ENCODE assay signal across 8 cellular contexts in genomic region chrX:52990011-52990631, GRCh38. TPM values are rescaled to one million over a fixed set of nuclear protein-coding genes. Genes with fewer than 3 reads are reported as not detected.
DNase-seq lines count a peak whose midpoint lies in the region; ATAC-seq and TF ChIP-seq lines count a peak whose summit lies in the region.
"Not testable (repeated sequence)": the region's sequence is repeated elsewhere in the genome, so short reads cannot be mapped to it uniquely, and the experiment has no call there.

No MANE protein-coding gene starts in this region.

- H3K4me3 ChIP-seq in left lung, result not testable (repeated sequence)

- DNase-seq in CD4-positive, alpha-beta T cell, result peak; percentile 25 to 48 (median 41)
- peak; percentile 9 for DNase-seq in NOMO-1 treated with DMSO at 0.1 percent for 48 hours (lab: John Stamatoyannopoulos, UW; ENCODE audit: unreplicated experiment)
- peak; percentile 63 to 74 for DNase-seq in activated CD4-positive, alpha-beta T cell treated with anti-CD3 and anti-CD28 coated beads, Interleukin-2, amount 50 U/mL, for 48 hours
- peak; percentile 15 for DNase-seq in dedifferentiated amniotic fluid mesenchymal stem cell (ENCODE audit: extremely low spot score)
- peak in 1 of 2 donors; percentile 42 for DNase-seq in left lung
- DNase-seq in stimulated activated CD4-positive, alpha-beta T cell treated with anti-CD3 and anti-CD28 coated beads, Interleukin-4, amount 100 ng/mL, for 24 hours, result peak; percentile 62

- CTCF ChIA-PET in CD4-positive, alpha-beta T cell (lab: Charles Lee), result interaction anchor here (1.2 kb wide), 1 partner anchor 55 kb away, joined by 4 read pairs; no protein-coding TSS in a partner anchor

- intact Hi-C loops in CD4-positive, alpha-beta T cell (cut with DNase I, micrococcal nuclease); left lung (cut with DNase I): not testable (repeated sequence)

- H3K27me3 Mint-ChIP-seq in CD4-positive, alpha-beta T cell, result not testable (repeated sequence)

- not testable (repeated sequence) for H3K27me3 ChIP-seq in CD4-positive, alpha-beta T cell (ENCODE audit: control insufficient read depth, insufficient read depth, low read length); left lung

- H3K27ac ChIP-seq in CD4-positive, alpha-beta T cell (ENCODE audit: low read depth, low read length); left lung: not testable (repeated sequence)

- POLR2A ChIA-PET in CD4-positive, alpha-beta T cell (lab: Charles Lee), result not testable (repeated sequence)

- H3K36me3 Mint-ChIP-seq in CD4-positive, alpha-beta T cell (ENCODE audit: low read depth), result not testable (repeated sequence)

- not testable (repeated sequence) for H3K9me3 ChIP-seq in CD4-positive, alpha-beta T cell (ENCODE audit: control insufficient read depth, low read length); left lung

- not testable (repeated sequence) for H3K4me1 ChIP-seq in left lung

- peak overlapping the region; percentile 70 for H3K27ac Mint-ChIP-seq in CD4-positive, alpha-beta T cell

- H3K4me1 Mint-ChIP-seq in CD4-positive, alpha-beta T cell (ENCODE audit: low read depth), result peaks cover 28% of the 10 kb centered on the region

- peak; percentile 51 for TF ChIP-seq CTCF in CD4-positive, alpha-beta T cell (IDR thresholded peaks at IDR 0.05)
- peak; percentile 42 to 58 for TF ChIP-seq CTCF in left lung (IDR thresholded peaks at IDR 0.05)

- peak overlapping the region; percentile 65 for H3K4me3 Mint-ChIP-seq in CD4-positive, alpha-beta T cell

- H3K9me3 Mint-ChIP-seq in CD4-positive, alpha-beta T cell, result not testable (repeated sequence)

- not testable (repeated sequence) for H3K36me3 ChIP-seq in left lung

- peak; percentile 79 for ATAC-seq in CD4-positive, alpha-beta T cell (ENCODE audit: poor library complexity)
- ATAC-seq in GM19328 (IDR thresholded peaks at IDR 0.05; ENCODE audit: unreplicated experiment), result peak; percentile 72
- ATAC-seq in HG03342 (IDR thresholded peaks at IDR 0.05; ENCODE audit: unreplicated experiment), result peak; percentile 90
- peak; percentile 88 for ATAC-seq in left lung

RNA-seq across cellular contexts. Expression of gene FAM156A, which starts 31.8 kb away (rescaled TPM):
- total RNA-seq in CD4-positive, alpha-beta T cell, result 10 to 100 TPM; 16.0 TPM
- total RNA-seq in left lung, result 10 to 100 TPM; 17.3 to 18.9 TPM

RNA-seq across cellular contexts. Expression of gene GPR173, which starts 58.5 kb away (rescaled TPM):
- total RNA-seq in CD4-positive, alpha-beta T cell, result not detected
- 1 to 10 TPM; 2.0 to 3.6 TPM for total RNA-seq in left lung
